Comparison of ENCODE assay signal across 31 cellular contexts in genomic region chr2:160730296-160730995, GRCh38.
DNase-seq lines count a peak whose midpoint lies in the region; ATAC-seq, FAIRE-seq and TF ChIP-seq lines count a peak whose summit lies in the region.
"Had no signal": no experiment of that assay in that cellular context is flagged by ENCODE, and none has a peak within 500 bp of the region (broad histone marks: within the 10 kb centered on the region; RNA-seq: fewer than 3 reads in every experiment).

No MANE protein-coding gene starts in this region.

- dilution Hi-C loops in mammary epithelial cell (cut with HindIII; ENCODE audit: low sequenced_read_pairs) = no loop called here

- TF ChIP-seq EP300 in SK-N-SH (IDR thresholded peaks at IDR 0.05; ENCODE audit: borderline replicate concordance in 1 of 2, low read depth in 1 of 2, low read length in 1 of 2) = no peak

- H2AFZ ChIP-seq in SK-N-SH (ENCODE audit: low read depth) (no peak overlapping the region), smooth muscle cell (ENCODE audit: low read depth) (no peak overlapping the region), mammary epithelial cell (ENCODE audit: low read depth, low read length) (no peak overlapping the region)

- WGBS in SK-N-SH (ENCODE audit: low lambda C conversion rate) = 72% methylated on average over 1 of the region's 1 CpG
- 73% methylated on average over 1 of the region's 1 CpG for WGBS in smooth muscle cell (ENCODE audit: low lambda C conversion rate)
- 92 to 97% methylated on average over 1 of the region's 1 CpG for whole genome bisulfite sequencing in body of pancreas, 2 donors
- 36% methylated on average over 1 of the region's 1 CpG for WGBS in mammary epithelial cell (ENCODE audit: low coverage, missing lambda C conversion rate)

- CTCF ChIA-PET in SK-N-SH (lab: Yijun Ruan, JAX) = interaction anchor here (1.0 kb wide), 1 partner anchor 21 kb away, joined by 3 read pairs; no protein-coding TSS in a partner anchor
- CTCF ChIA-PET in mammary epithelial cell (lab: Charles Lee; ENCODE audit: low non-redundant PET) = no interaction called here

- peak; percentile 43 for FAIRE-seq in H54 (lab: Jason Lieb, UNC)
- FAIRE-seq: astrocyte, TTC549 had no signal

- no peak overlapping the region for H3K9ac ChIP-seq in SK-N-SH
- H3K9ac ChIP-seq in smooth muscle cell (ENCODE audit: low read depth) = no peak overlapping the region
- no peak overlapping the region for H3K9ac ChIP-seq in mammary epithelial cell (ENCODE audit: insufficient read depth, low read length)
- H3K9ac ChIP-seq: KMS-11 had no signal

- no peaks in the 10 kb centered on the region for H3K27me3 ChIP-seq in SK-N-SH (ENCODE audit: insufficient read depth)
- H3K27me3 ChIP-seq in smooth muscle cell (ENCODE audit: low read depth) = no peaks in the 10 kb centered on the region
- no peaks in the 10 kb centered on the region for H3K27me3 ChIP-seq in body of pancreas
- no peaks in the 10 kb centered on the region for H3K27me3 ChIP-seq in mammary epithelial cell (ENCODE audit: insufficient read depth, low read length)
- H3K27me3 ChIP-seq: foreskin keratinocyte, heart left ventricle, ovary, spleen, transverse colon had no signal

- in situ Hi-C loops in mammary epithelial cell (cut with MboI; ENCODE audit: low sequenced_read_pairs in 2 of 2) = no loop called here

- ATAC-seq in body of pancreas = no peak
- ATAC-seq: activated CD8-positive, alpha-beta T cell treated with anti-CD3 and anti-CD28 coated beads, Interleukin-2, amount 10 ng/mL, durations not matched to agents 7 days and 5 days; esophagus mucosa; foreskin keratinocyte; heart left ventricle; left colon; naive thymus-derived CD8-positive, alpha-beta T cell had no signal

- TF ChIP-seq POLR2A in H54 (IDR thresholded peaks at IDR 0.05; ENCODE audit: low read depth, low read length) = no peak
- no peak for TF ChIP-seq POLR2A in body of pancreas (IDR thresholded peaks at IDR 0.05)

- POLR2A ChIA-PET in SK-N-SH (lab: Yijun Ruan, JAX) = no interaction called here

- H3K4me2 ChIP-seq in SK-N-SH = no peak overlapping the region
- no peak overlapping the region for H3K4me2 ChIP-seq in smooth muscle cell
- no peak overlapping the region for H3K4me2 ChIP-seq in mammary epithelial cell (ENCODE audit: insufficient read depth, low read depth, low read length)
- H3K4me2 ChIP-seq: KMS-11 had no signal

- no peak for TF ChIP-seq CTCF in SK-N-SH (IDR thresholded peaks at IDR 0.05)
- TF ChIP-seq CTCF in smooth muscle cell (IDR thresholded peaks at IDR 0.05; ENCODE audit: borderline replicate concordance, insufficient read depth, poor library complexity, severe bottlenecking) = no peak
- no peak for TF ChIP-seq CTCF in body of pancreas (IDR thresholded peaks at IDR 0.05)
- TF ChIP-seq CTCF in mammary epithelial cell (conservative IDR thresholded peaks at IDR 0.05 in 1 of 2, IDR thresholded peaks at IDR 0.05 in 1 of 2; ENCODE audit: extremely low read depth in 1 of 2, insufficient read depth in 1 of 2, low read depth in 1 of 2, low read length in 2 of 2) = no peak

- H3K9me3 ChIP-seq in SK-N-SH (no peaks in the 10 kb centered on the region), smooth muscle cell (replicated peaks; ENCODE audit: low read depth) (no peaks in the 10 kb centered on the region), body of pancreas (no peaks in the 10 kb centered on the region), mammary epithelial cell (replicated peaks; ENCODE audit: insufficient read depth, low read length) (no peaks in the 10 kb centered on the region)
- H3K9me3 ChIP-seq: heart left ventricle, ovary, spleen, transverse colon had no signal

- TF ChIP-seq RAD21 in SK-N-SH (IDR thresholded peaks at IDR 0.05; ENCODE audit: low read length) = no peak

- intact Hi-C loops in body of pancreas (cut with DNase I) (no loop called here), mammary epithelial cell (cut with micrococcal nuclease) (no loop called here)

- BruUV-seq in mammary epithelial cell (replicated peaks; lab: Mats Ljungman, UMichigan) = no TSS peak

- H3K36me3 ChIP-seq in SK-N-SH (replicated peaks in 1 of 2; ENCODE audit: control insufficient read depth in 1 of 2, insufficient read depth in 2 of 2, low read length in 1 of 2) (no peaks in the 10 kb centered on the region), smooth muscle cell (ENCODE audit: low read depth) (no peaks in the 10 kb centered on the region), body of pancreas (replicated peaks in 1 of 2; ENCODE audit: insufficient read depth in 1 of 2, low read depth in 2 of 2) (no peaks in the 10 kb centered on the region), mammary epithelial cell (ENCODE audit: insufficient read depth, low read length) (no peaks in the 10 kb centered on the region)
- H3K36me3 ChIP-seq: heart left ventricle, ovary, spleen, transverse colon had no signal

- H3K4me3 ChIP-seq in SK-N-SH (ENCODE audit: low read depth in 2 of 2, low read length in 1 of 2) = no peak overlapping the region
- H3K4me3 ChIP-seq in smooth muscle cell = no peak overlapping the region
- no peak overlapping the region for H3K4me3 ChIP-seq in body of pancreas
- no peak overlapping the region for H3K4me3 ChIP-seq in mammary epithelial cell (replicated peaks in 1 of 3; ENCODE audit: insufficient read depth in 1 of 3, low read depth in 2 of 3, low read length in 3 of 3)
- H3K4me3 ChIP-seq: heart left ventricle, ovary, spleen, transverse colon had no signal

- H3K27ac ChIP-seq in SK-N-SH (ENCODE audit: low read depth in 2 of 2, low read length in 1 of 2) (no peak overlapping the region), smooth muscle cell (ENCODE audit: low read depth) (peak overlapping the region; percentile 20), body of pancreas (no peak overlapping the region), mammary epithelial cell (ENCODE audit: insufficient read depth, low read depth, low read length) (no peak overlapping the region)
- H3K27ac ChIP-seq: foreskin keratinocyte, heart left ventricle, KMS-11, ovary, spleen, transverse colon had no signal

- H3K79me2 ChIP-seq in SK-N-SH (ENCODE audit: insufficient read depth) (no peaks in the 10 kb centered on the region), smooth muscle cell (ENCODE audit: low read depth) (no peaks in the 10 kb centered on the region), mammary epithelial cell (ENCODE audit: insufficient read depth, low read length) (no peaks in the 10 kb centered on the region)

- H3K4me1 ChIP-seq in SK-N-SH (ENCODE audit: control insufficient read depth in 1 of 2, insufficient read depth in 2 of 2, low read depth in 1 of 2, low read length in 1 of 2) = no peaks in the 10 kb centered on the region
- H3K4me1 ChIP-seq in smooth muscle cell (ENCODE audit: low read depth) = no peaks in the 10 kb centered on the region
- H3K4me1 ChIP-seq in body of pancreas = no peaks in the 10 kb centered on the region
- no peaks in the 10 kb centered on the region for H3K4me1 ChIP-seq in mammary epithelial cell (ENCODE audit: insufficient read depth, low read length)
- H3K4me1 ChIP-seq: foreskin keratinocyte, spleen, transverse colon had no signal

- H3F3A ChIP-seq in SK-N-SH (replicated peaks; ENCODE audit: insufficient read depth) = no peaks in the 10 kb centered on the region
- H3F3A ChIP-seq in smooth muscle cell (ENCODE audit: low read depth) = no peaks in the 10 kb centered on the region

- no peaks in the 10 kb centered on the region for H3K9me2 ChIP-seq in SK-N-SH

- H4K20me1 ChIP-seq in SK-N-SH (ENCODE audit: insufficient read depth) (no peaks in the 10 kb centered on the region), smooth muscle cell (ENCODE audit: low read depth) (no peaks in the 10 kb centered on the region), mammary epithelial cell (ENCODE audit: insufficient read depth, low read length) (no peaks in the 10 kb centered on the region)

- no peak for DNase-seq in H54 (ENCODE audit: insufficient read length, low spot score)
- DNase-seq in SK-N-SH = no peak
- DNase-seq in left kidney (ENCODE audit: low read depth, low spot score) = peak; percentile 76
- DNase-seq in smooth muscle cell (lab: John Stamatoyannopoulos, UW; ENCODE audit: unreplicated experiment) = no peak
- no peak for DNase-seq in body of pancreas
- DNase-seq in mammary epithelial cell = no peak
- DNase-seq in OCI-M2 (lab: John Stamatoyannopoulos, UW; ENCODE audit: unreplicated experiment) = no peak
- DNase-seq: activated CD4-positive, alpha-beta T cell treated with anti-CD3 and anti-CD28 coated beads for 1 hour; activated CD8-positive, alpha-beta T cell treated with anti-CD3 and anti-CD28 coated beads, Interleukin-2, amount 10 ng/mL, durations not matched to agents 7 days and 5 days; activated effector memory CD4-positive, alpha-beta T cell treated with Interleukin-2 at 50 U/mL for 16 hours; activated naive CD8-positive, alpha-beta T cell treated with anti-CD3 and anti-CD28 coated beads, Interleukin-2, amount 10 ng/mL, durations not matched to agents 7 days and 5 days; activated T-cell treated with anti-CD3 and anti-CD28 coated beads for 4 hours; C1 segment of cervical spinal cord; central memory CD4-positive, alpha-beta T cell; COR-L47; foreskin keratinocyte; heart left ventricle; left colon; midbrain; naive thymus-derived CD8-positive, alpha-beta T cell; NCI-H1417 treated with DMSO at 0.1 percent for 48 hours; NCI-H2081 treated with DMSO at 0.1 percent for 48 hours; NCI-H774; ovary; RPMI8226; spleen; transverse colon had no signal

TF ChIP-seq in SK-N-SH, 30 proteins besides CTCF, POLR2A, EP300 and RAD21:
- TF ChIP-seq PBX3 (IDR thresholded peaks at IDR 0.05) (peak; percentile 56), TCF12 (IDR thresholded peaks at IDR 0.05) (0 out of 2 replicates have a peak, but pooled peaks have one; percentile 26), CHD2 (IDR thresholded peaks at IDR 0.05; ENCODE audit: low read length, partially characterized antibody) (no peak)
